17 cellular contexts compared by ENCODE assay signal in genomic region chr2:54879037-54879436, GRCh38.
A peak's percentile ranks its signal among the peaks of the same experiment; 100 is the strongest.
DNase-seq lines count a peak whose midpoint lies in the region; ATAC-seq and TF ChIP-seq lines count a peak whose summit lies in the region.
"Had no signal": no experiment of that assay in that cellular context is flagged by ENCODE, and none has a peak within 500 bp of the region (broad histone marks: within the 10 kb centered on the region; RNA-seq: fewer than 3 reads in every experiment).

No MANE protein-coding gene starts in this region.

- no peaks in the 10 kb centered on the region for H3K9me3 Mint-ChIP-seq in GM23338
- H3K9me3 Mint-ChIP-seq in endothelial cell (ENCODE audit: unreplicated experiment) = no peaks in the 10 kb centered on the region
- H3K9me3 Mint-ChIP-seq: CD8-positive, alpha-beta memory T cell; H9 had no signal

- H3K27me3 ChIP-seq in GM23338 (ENCODE audit: insufficient read depth) (no peaks in the 10 kb centered on the region), neural cell (ENCODE audit: insufficient read depth, low read depth, low read length) (no peaks in the 10 kb centered on the region)

- H3K27ac ChIP-seq in GM23338 (ENCODE audit: low read depth) = no peak overlapping the region
- no peak overlapping the region for H3K27ac ChIP-seq in neural cell (ENCODE audit: low read length)
- H3K27ac ChIP-seq: KMS-11, PC-9, SJSA1 had no signal

- TF ChIP-seq EP300 in neural cell (conservative IDR thresholded peaks at IDR 0.05; ENCODE audit: poor library complexity, severe bottlenecking) = no peak

- H3K4me3 ChIP-seq in GM23338 = no peak overlapping the region
- H3K4me3 ChIP-seq in neural cell (ENCODE audit: low read length) = no peak overlapping the region
- H3K4me3 ChIP-seq: PC-9, SJSA1 had no signal

- TF ChIP-seq CTCF in GM23338 (conservative IDR thresholded peaks at IDR 0.05; ENCODE audit: low read depth in 2 of 2) = peak in 1 of 2 experiments; percentile 13; a peak in 1 of 4 replicates
- TF ChIP-seq CTCF in neural cell (IDR thresholded peaks at IDR 0.05; ENCODE audit: poor library complexity, severe bottlenecking) = peak; percentile 18
- TF ChIP-seq CTCF in endothelial cell (IDR thresholded peaks at IDR 0.05; ENCODE audit: unreplicated experiment) = no peak

- H4K20me1 ChIP-seq in GM23338 (replicated peaks; ENCODE audit: insufficient read depth) = no peaks in the 10 kb centered on the region
- H4K20me1 ChIP-seq in neural cell (ENCODE audit: insufficient read depth) = no peaks in the 10 kb centered on the region

- H3K4me1 Mint-ChIP-seq in GM23338 (no peaks in the 10 kb centered on the region), endothelial cell (ENCODE audit: unreplicated experiment) (no peaks in the 10 kb centered on the region)
- H3K4me1 Mint-ChIP-seq: CD8-positive, alpha-beta memory T cell; H9 had no signal

- DNase-seq in GM23338 (ENCODE audit: low spot score) = peak; percentile 26
- peak; percentile 17 for DNase-seq in NCI-H2227 (lab: John Stamatoyannopoulos, UW; ENCODE audit: unreplicated experiment)
- DNase-seq in cerebellar cortex (ENCODE audit: low spot score) = peak; percentile 71
- DNase-seq in NCI-H774 (lab: John Stamatoyannopoulos, UW) = no peak
- DNase-seq in endothelial cell (ENCODE audit: low spot score) = no peak
- DNase-seq in activated CD4-positive, alpha-beta T cell treated with anti-CD3 and anti-CD28 coated beads for 48 hours = no peak
- DNase-seq: ACHN; CD8-positive, alpha-beta memory T cell; DMS79; H9; NCI-H2029; NCI-H510A; NCI-H748 treated with DMSO at 0.1 percent for 48 hours; PC-9 had no signal

- no peak for TF ChIP-seq RAD21 in neural cell (conservative IDR thresholded peaks at IDR 0.05)

- no peak overlapping the region for H3K4me3 Mint-ChIP-seq in GM23338
- no peak overlapping the region for H3K4me3 Mint-ChIP-seq in endothelial cell (ENCODE audit: unreplicated experiment)
- H3K4me3 Mint-ChIP-seq: CD8-positive, alpha-beta memory T cell; H9 had no signal

- H3K4me1 ChIP-seq in GM23338 (ENCODE audit: insufficient read depth) = no peaks in the 10 kb centered on the region
- H3K4me1 ChIP-seq: SJSA1 had no signal

- no peak for ATAC-seq in GM23338

- H3K4me2 ChIP-seq in GM23338 = no peak overlapping the region
- H3K4me2 ChIP-seq in neural cell (ENCODE audit: low read length) = peak overlapping the region; percentile 41
- H3K4me2 ChIP-seq: KMS-11, PC-9 had no signal

- H2AFZ ChIP-seq in GM23338 = no peak overlapping the region
- no peak overlapping the region for H2AFZ ChIP-seq in neural cell (ENCODE audit: low read depth, low read length)
- H2AFZ ChIP-seq: PC-9 had no signal

- no peaks in the 10 kb centered on the region for H3K9me3 ChIP-seq in neural cell (ENCODE audit: low read length)
- H3K9me3 ChIP-seq: SJSA1 had no signal

- H3K27me3 Mint-ChIP-seq in GM23338 (ENCODE audit: insufficient read depth, low read depth, poor library complexity) = no peaks in the 10 kb centered on the region
- no peaks in the 10 kb centered on the region for H3K27me3 Mint-ChIP-seq in endothelial cell (ENCODE audit: unreplicated experiment)

- no peaks in the 10 kb centered on the region for H3K36me3 Mint-ChIP-seq in GM23338 (ENCODE audit: low read depth)
- no peaks in the 10 kb centered on the region for H3K36me3 Mint-ChIP-seq in endothelial cell (ENCODE audit: low read depth, unreplicated experiment)
- H3K36me3 Mint-ChIP-seq: CD8-positive, alpha-beta memory T cell had no signal

- no peaks in the 10 kb centered on the region for H3K79me2 ChIP-seq in GM23338 (replicated peaks; ENCODE audit: insufficient read depth)
- H3K79me2 ChIP-seq in neural cell (replicated peaks; ENCODE audit: insufficient read depth, low read length) = no peaks in the 10 kb centered on the region

- no peak overlapping the region for H3K27ac Mint-ChIP-seq in GM23338
- H3K27ac Mint-ChIP-seq in endothelial cell (ENCODE audit: unreplicated experiment) = no peak overlapping the region
- H3K27ac Mint-ChIP-seq: H9 had no signal

- no peak overlapping the region for H3K9ac ChIP-seq in neural cell (ENCODE audit: low read length)
- H3K9ac ChIP-seq: KMS-11 had no signal

- H3K36me3 ChIP-seq in GM23338 (ENCODE audit: insufficient read depth) = no peaks in the 10 kb centered on the region
- H3K36me3 ChIP-seq in neural cell (ENCODE audit: insufficient read depth, low read length) = no peaks in the 10 kb centered on the region
- H3K36me3 ChIP-seq: SJSA1 had no signal

- H3K9me2 ChIP-seq in GM23338 (ENCODE audit: insufficient read depth) = no peaks in the 10 kb centered on the region
- no peaks in the 10 kb centered on the region for H3K9me2 ChIP-seq in neural cell (ENCODE audit: insufficient read depth, low read length)

- H3F3A ChIP-seq in GM23338 (replicated peaks; ENCODE audit: low read depth) = no peaks in the 10 kb centered on the region
- H3F3A ChIP-seq in neural cell (ENCODE audit: insufficient read depth, low read length, poor library complexity, severe bottlenecking) = no peaks in the 10 kb centered on the region

TF ChIP-seq in GM23338, 12 proteins besides CTCF, POLR2A, EP300 and RAD21 (continues in another document):
- no peak for TF ChIP-seq POLR2AphosphoS5 (IDR thresholded peaks at IDR 0.05; ENCODE audit: low read depth)
- TF ChIP-seq CREB1 (CRISPR knock-in tag; IDR thresholded peaks at IDR 0.05; ENCODE audit: low read depth) = no peak
- TF ChIP-seq JUNB (IDR thresholded peaks at IDR 0.05; ENCODE audit: unreplicated experiment) = no peak
- TF ChIP-seq ETS1 (IDR thresholded peaks at IDR 0.05) = no peak
- TF ChIP-seq NANOG (IDR thresholded peaks at IDR 0.05; ENCODE audit: borderline replicate concordance) = no peak
- no peak for TF ChIP-seq STAT1 (IDR thresholded peaks at IDR 0.05; ENCODE audit: unreplicated experiment)
- no peak for TF ChIP-seq EZH2phosphoT487 (IDR thresholded peaks at IDR 0.05; ENCODE audit: unreplicated experiment)

TF ChIP-seq in neural cell, 6 proteins besides CTCF, POLR2A, EP300 and RAD21:
- TF ChIP-seq REST (IDR thresholded peaks at IDR 0.05; ENCODE audit: borderline replicate concordance) = no peak
- TF ChIP-seq EZH2 (IDR thresholded peaks at IDR 0.05; ENCODE audit: borderline replicate concordance, insufficient read depth, low read length, poor library complexity, severe bottlenecking) = no peak
- no peak for TF ChIP-seq POLR2AphosphoS5 (IDR thresholded peaks at IDR 0.05)
- TF ChIP-seq TAF1 (IDR thresholded peaks at IDR 0.05; ENCODE audit: low read depth) = no peak

Comparison
In these comparisons a context has a peak if more than half of its experiments do, and no peak if none do; other contexts are left out.
1. DNase-seq: peak in GM23338 (single experiment), NCI-H2227 (single experiment) and cerebellar cortex (single experiment); none in NCI-H774 (single experiment), endothelial cell (single experiment) and activated CD4-positive, alpha-beta T cell treated with anti-CD3 and anti-CD28 coated beads for 48 hours (single experiment).